11 cellular contexts compared by ENCODE assay signal in genomic region chr11:63802637-63803414, GRCh38. TPM values are rescaled to one million over a fixed set of nuclear protein-coding genes. Genes with fewer than 3 reads are reported as not detected.
DNase-seq lines count a peak whose midpoint lies in the region; ATAC-seq, FAIRE-seq and TF ChIP-seq lines count a peak whose summit lies in the region.
"Had no signal": no experiment of that assay in that cellular context is flagged by ENCODE, and none has a peak within 500 bp of the region (broad histone marks: within the 10 kb centered on the region; RNA-seq: fewer than 3 reads in every experiment).

No MANE protein-coding gene starts in this region.

- peak overlapping the region; percentile 34 for H3K27ac Mint-ChIP-seq in astrocyte (ENCODE audit: unreplicated experiment)

- no peak overlapping the region for H3K9ac ChIP-seq in astrocyte (ENCODE audit: low read length)

- WGBS in mesodermal cell (ENCODE audit: insufficient coverage in 2 of 2), 2 experiments = 78 to 85% methylated on average over 7 to 9 of the region's 10 CpGs

- H3K79me2 ChIP-seq in astrocyte (ENCODE audit: insufficient read depth, low read length) = no peaks in the 10 kb centered on the region

- H3K4me1 Mint-ChIP-seq in astrocyte (ENCODE audit: low read depth, unreplicated experiment) = peaks cover 3% of the 10 kb centered on the region

- TF ChIP-seq CTCF in astrocyte (IDR thresholded peaks at IDR 0.05; ENCODE audit: insufficient read depth, low read depth, low read length) = no peak

- no peak overlapping the region for H3K27ac ChIP-seq in astrocyte (ENCODE audit: low read depth, low read length)
- H3K27ac ChIP-seq in mesodermal cell (ENCODE audit: low read depth, low read length, severe bottlenecking) = peak overlapping the region; percentile 65

- peaks cover 2% of the 10 kb centered on the region for H3K9me3 Mint-ChIP-seq in astrocyte (ENCODE audit: unreplicated experiment)

- DNase-seq in ELR (ENCODE audit: low read depth) = peak; percentile 66
- DNase-seq in MV-4-11 (lab: John Stamatoyannopoulos, UW) = peak; percentile 46
- DNase-seq in astrocyte (ENCODE audit: low read depth) = peak; percentile 8
- DNase-seq in amygdala (lab: John Stamatoyannopoulos, UW) = no peak
- no peak for DNase-seq in DMS79 (lab: John Stamatoyannopoulos, UW)
- DNase-seq: anterior cingulate cortex, NCI-H1092 treated with DMSO at 0.1 percent for 48 hours had no signal

- no peaks in the 10 kb centered on the region for H3K27me3 Mint-ChIP-seq in astrocyte (ENCODE audit: low read depth, unreplicated experiment)

- no peak for ATAC-seq in GM21381 (IDR thresholded peaks at IDR 0.05; ENCODE audit: unreplicated experiment)
- ATAC-seq in HG03175 (IDR thresholded peaks at IDR 0.05; ENCODE audit: unreplicated experiment) = no peak

- H3K36me3 Mint-ChIP-seq in astrocyte (ENCODE audit: low read depth, unreplicated experiment) = no peaks in the 10 kb centered on the region

- H3K9me3 ChIP-seq in astrocyte (ENCODE audit: insufficient read depth, low read depth, low read length) = no peaks in the 10 kb centered on the region
- H3K9me3 ChIP-seq in mesodermal cell (ENCODE audit: control insufficient read depth, low read length) = no peaks in the 10 kb centered on the region

- H2AFZ ChIP-seq in astrocyte (ENCODE audit: low read depth, low read length) = no peak overlapping the region

- H3K4me3 Mint-ChIP-seq in astrocyte (ENCODE audit: unreplicated experiment) = no peak overlapping the region

- no peak overlapping the region for H3K4me2 ChIP-seq in astrocyte (ENCODE audit: low read length)

- FAIRE-seq in astrocyte (lab: Jason Lieb, UNC) = no peak
- FAIRE-seq: TTC549 had no signal

- H3K4me1 ChIP-seq in astrocyte (ENCODE audit: insufficient read depth, low read length) = no peaks in the 10 kb centered on the region
- peaks cover 10% of the 10 kb centered on the region for H3K4me1 ChIP-seq in mesodermal cell (ENCODE audit: control insufficient read depth, insufficient read depth, low read length, poor library complexity, severe bottlenecking)

- H3K36me3 ChIP-seq in astrocyte (ENCODE audit: insufficient read depth, low read length) (no peaks in the 10 kb centered on the region), mesodermal cell (ENCODE audit: control insufficient read depth, insufficient read depth, low read length) (no peaks in the 10 kb centered on the region)

- H3K27me3 ChIP-seq in astrocyte (ENCODE audit: insufficient read depth, low read length) = no peaks in the 10 kb centered on the region

- H3K4me3 ChIP-seq in astrocyte (ENCODE audit: insufficient read depth, low read depth, low read length) = no peak overlapping the region
- no peak overlapping the region for H3K4me3 ChIP-seq in mesodermal cell (ENCODE audit: extremely low read depth, insufficient read depth, low read length, poor library complexity, severe bottlenecking)

- no peaks in the 10 kb centered on the region for H4K20me1 ChIP-seq in astrocyte (ENCODE audit: insufficient read depth, low read length)

RNA-seq across cellular contexts. Expression of gene SPINDOC, which starts 10.4 kb away (rescaled TPM):
- 43.7 and 48.3 TPM in 2 replicates for total RNA-seq in astrocyte
- polyA plus RNA-seq in mesodermal cell (2013, experiment 1 of 2) = 69.9 TPM
- polyA plus RNA-seq in mesodermal cell (2013, experiment 2 of 2) = 52.9 TPM

RNA-seq across cellular contexts. Expression of gene ZFTA, which starts 34.3 kb away (rescaled TPM):
- 29.0 and 31.2 TPM in 2 replicates for total RNA-seq in astrocyte
- polyA plus RNA-seq in mesodermal cell (2013, experiment 1 of 2) = 18.4 TPM
- polyA plus RNA-seq in mesodermal cell (2013, experiment 2 of 2) = 14.6 TPM

RNA-seq across cellular contexts. Expression of gene MARK2, which starts 36.1 kb away (rescaled TPM):
- 37.2 and 38.1 TPM in 2 replicates for total RNA-seq in astrocyte
- 22.3 TPM for polyA plus RNA-seq in mesodermal cell (2013, experiment 1 of 2)
- polyA plus RNA-seq in mesodermal cell (2013, experiment 2 of 2) = 19.3 TPM

Comparison
In these comparisons a context has a peak if more than half of its experiments do, and no peak if none do; other contexts are left out.
1. DNase-seq: peak in ELR (single experiment), MV-4-11 (single experiment) and astrocyte (single experiment); none in amygdala (0 of 56) and DMS79 (single experiment).